1 cellular context compared by ENCODE assay signal in the genomic region with DNA sequence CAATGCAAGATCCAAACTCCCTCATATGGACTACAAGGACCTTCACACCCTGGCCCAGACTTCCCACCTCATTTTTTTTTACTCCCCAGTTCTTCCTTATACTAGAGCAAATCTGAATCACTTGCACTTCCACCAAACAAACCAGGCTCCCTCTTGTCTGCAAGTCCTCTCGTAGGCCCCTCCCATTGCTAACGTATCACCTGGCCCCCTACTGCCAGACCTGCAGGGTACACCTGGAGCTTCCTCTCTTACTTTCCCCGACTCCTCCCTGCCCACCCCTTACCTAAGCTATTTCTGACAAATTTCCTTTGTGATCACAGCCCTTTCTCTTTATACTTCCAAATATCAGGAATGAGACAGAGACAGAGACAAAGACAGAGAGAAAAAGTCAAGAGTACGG.
TF ChIP-seq lines count a peak whose summit lies in the region.

No MANE protein-coding gene starts in this region.

TF ChIP-seq in GM23338, 12 proteins besides CTCF, POLR2A, EP300 and RAD21 (continued from another document):
- TF ChIP-seq, protein P1, sequence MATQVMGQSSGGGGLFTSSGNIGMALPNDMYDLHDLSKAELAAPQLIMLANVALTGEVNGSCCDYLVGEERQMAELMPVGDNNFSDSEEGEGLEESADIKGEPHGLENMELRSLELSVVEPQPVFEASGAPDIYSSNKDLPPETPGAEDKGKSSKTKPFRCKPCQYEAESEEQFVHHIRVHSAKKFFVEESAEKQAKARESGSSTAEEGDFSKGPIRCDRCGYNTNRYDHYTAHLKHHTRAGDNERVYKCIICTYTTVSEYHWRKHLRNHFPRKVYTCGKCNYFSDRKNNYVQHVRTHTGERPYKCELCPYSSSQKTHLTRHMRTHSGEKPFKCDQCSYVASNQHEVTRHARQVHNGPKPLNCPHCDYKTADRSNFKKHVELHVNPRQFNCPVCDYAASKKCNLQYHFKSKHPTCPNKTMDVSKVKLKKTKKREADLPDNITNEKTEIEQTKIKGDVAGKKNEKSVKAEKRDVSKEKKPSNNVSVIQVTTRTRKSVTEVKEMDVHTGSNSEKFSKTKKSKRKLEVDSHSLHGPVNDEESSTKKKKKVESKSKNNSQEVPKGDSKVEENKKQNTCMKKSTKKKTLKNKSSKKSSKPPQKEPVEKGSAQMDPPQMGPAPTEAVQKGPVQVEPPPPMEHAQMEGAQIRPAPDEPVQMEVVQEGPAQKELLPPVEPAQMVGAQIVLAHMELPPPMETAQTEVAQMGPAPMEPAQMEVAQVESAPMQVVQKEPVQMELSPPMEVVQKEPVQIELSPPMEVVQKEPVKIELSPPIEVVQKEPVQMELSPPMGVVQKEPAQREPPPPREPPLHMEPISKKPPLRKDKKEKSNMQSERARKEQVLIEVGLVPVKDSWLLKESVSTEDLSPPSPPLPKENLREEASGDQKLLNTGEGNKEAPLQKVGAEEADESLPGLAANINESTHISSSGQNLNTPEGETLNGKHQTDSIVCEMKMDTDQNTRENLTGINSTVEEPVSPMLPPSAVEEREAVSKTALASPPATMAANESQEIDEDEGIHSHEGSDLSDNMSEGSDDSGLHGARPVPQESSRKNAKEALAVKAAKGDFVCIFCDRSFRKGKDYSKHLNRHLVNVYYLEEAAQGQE (IDR thresholded peaks at IDR 0.05; ENCODE audit: unreplicated experiment): no peak
- TF ChIP-seq ZNF331 (CRISPR knock-in tag; IDR thresholded peaks at IDR 0.05; ENCODE audit: low read depth) (no peak), EZH2 (IDR thresholded peaks at IDR 0.05; ENCODE audit: low read depth, unreplicated experiment) (no peak), STAT1 (IDR thresholded peaks at IDR 0.05; ENCODE audit: unreplicated experiment) (no peak), EZH2phosphoT487 (IDR thresholded peaks at IDR 0.05; ENCODE audit: unreplicated experiment) (no peak), POLR2AphosphoS5 (IDR thresholded peaks at IDR 0.05; ENCODE audit: low read depth) (no peak), CREB1 (CRISPR knock-in tag; IDR thresholded peaks at IDR 0.05; ENCODE audit: low read depth) (no peak), JUNB (IDR thresholded peaks at IDR 0.05; ENCODE audit: unreplicated experiment) (no peak)
- TF ChIP-seq, protein P2, sequence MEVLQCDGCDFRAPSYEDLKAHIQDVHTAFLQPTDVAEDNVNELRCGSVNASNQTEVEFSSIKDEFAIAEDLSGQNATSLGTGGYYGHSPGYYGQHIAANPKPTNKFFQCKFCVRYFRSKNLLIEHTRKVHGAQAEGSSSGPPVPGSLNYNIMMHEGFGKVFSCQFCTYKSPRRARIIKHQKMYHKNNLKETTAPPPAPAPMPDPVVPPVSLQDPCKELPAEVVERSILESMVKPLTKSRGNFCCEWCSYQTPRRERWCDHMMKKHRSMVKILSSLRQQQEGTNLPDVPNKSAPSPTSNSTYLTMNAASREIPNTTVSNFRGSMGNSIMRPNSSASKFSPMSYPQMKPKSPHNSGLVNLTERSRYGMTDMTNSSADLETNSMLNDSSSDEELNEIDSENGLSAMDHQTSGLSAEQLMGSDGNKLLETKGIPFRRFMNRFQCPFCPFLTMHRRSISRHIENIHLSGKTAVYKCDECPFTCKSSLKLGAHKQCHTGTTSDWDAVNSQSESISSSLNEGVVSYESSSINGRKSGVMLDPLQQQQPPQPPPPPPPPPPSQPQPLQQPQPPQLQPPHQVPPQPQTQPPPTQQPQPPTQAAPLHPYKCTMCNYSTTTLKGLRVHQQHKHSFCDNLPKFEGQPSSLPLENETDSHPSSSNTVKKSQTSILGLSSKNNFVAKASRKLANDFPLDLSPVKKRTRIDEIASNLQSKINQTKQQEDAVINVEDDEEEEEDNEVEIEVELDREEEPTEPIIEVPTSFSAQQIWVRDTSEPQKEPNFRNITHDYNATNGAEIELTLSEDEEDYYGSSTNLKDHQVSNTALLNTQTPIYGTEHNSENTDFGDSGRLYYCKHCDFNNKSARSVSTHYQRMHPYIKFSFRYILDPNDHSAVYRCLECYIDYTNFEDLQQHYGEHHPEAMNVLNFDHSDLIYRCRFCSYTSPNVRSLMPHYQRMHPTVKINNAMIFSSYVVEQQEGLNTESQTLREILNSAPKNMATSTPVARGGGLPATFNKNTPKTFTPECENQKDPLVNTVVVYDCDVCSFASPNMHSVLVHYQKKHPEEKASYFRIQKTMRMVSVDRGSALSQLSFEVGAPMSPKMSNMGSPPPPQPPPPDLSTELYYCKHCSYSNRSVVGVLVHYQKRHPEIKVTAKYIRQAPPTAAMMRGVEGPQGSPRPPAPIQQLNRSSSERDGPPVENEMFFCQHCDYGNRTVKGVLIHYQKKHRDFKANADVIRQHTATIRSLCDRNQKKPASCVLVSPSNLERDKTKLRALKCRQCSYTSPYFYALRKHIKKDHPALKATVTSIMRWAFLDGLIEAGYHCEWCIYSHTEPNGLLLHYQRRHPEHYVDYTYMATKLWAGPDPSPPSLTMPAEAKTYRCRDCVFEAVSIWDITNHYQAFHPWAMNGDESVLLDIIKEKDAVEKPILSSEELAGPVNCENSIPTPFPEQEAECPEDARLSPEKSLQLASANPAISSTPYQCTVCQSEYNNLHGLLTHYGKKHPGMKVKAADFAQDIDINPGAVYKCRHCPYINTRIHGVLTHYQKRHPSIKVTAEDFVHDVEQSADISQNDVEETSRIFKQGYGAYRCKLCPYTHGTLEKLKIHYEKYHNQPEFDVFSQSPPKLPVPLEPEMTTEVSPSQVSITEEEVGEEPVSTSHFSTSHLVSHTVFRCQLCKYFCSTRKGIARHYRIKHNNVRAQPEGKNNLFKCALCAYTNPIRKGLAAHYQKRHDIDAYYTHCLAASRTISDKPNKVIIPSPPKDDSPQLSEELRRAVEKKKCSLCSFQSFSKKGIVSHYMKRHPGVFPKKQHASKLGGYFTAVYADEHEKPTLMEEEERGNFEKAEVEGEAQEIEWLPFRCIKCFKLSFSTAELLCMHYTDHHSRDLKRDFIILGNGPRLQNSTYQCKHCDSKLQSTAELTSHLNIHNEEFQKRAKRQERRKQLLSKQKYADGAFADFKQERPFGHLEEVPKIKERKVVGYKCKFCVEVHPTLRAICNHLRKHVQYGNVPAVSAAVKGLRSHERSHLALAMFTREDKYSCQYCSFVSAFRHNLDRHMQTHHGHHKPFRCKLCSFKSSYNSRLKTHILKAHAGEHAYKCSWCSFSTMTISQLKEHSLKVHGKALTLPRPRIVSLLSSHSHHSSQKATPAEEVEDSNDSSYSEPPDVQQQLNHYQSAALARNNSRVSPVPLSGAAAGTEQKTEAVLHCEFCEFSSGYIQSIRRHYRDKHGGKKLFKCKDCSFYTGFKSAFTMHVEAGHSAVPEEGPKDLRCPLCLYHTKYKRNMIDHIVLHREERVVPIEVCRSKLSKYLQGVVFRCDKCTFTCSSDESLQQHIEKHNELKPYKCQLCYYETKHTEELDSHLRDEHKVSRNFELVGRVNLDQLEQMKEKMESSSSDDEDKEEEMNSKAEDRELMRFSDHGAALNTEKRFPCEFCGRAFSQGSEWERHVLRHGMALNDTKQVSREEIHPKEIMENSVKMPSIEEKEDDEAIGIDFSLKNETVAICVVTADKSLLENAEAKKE (CRISPR knock-in tag; IDR thresholded peaks at IDR 0.05): no peak
